In genomic region chr17:52147872-52148271, GRCh38 we compare ENCODE assay signal across 11 cellular contexts. TPM values are rescaled to one million over a fixed set of nuclear protein-coding genes. Genes with fewer than 3 reads are reported as not detected.
DNase-seq lines count a peak whose midpoint lies in the region; ATAC-seq, FAIRE-seq and TF ChIP-seq lines count a peak whose summit lies in the region.
"Had no signal": no experiment of that assay in that cellular context is flagged by ENCODE, and none has a peak within 500 bp of the region (broad histone marks: within the 10 kb centered on the region; RNA-seq: fewer than 3 reads in every experiment).

No MANE protein-coding gene starts in this region.

- H3K36me3 ChIP-seq in bronchial epithelial cell (ENCODE audit: control insufficient read depth, insufficient read depth, low read length) = no peaks in the 10 kb centered on the region
- H3K36me3 ChIP-seq in adrenal gland (replicated peaks in 1 of 2) = no peaks in the 10 kb centered on the region

- ATAC-seq in GM18861 (IDR thresholded peaks at IDR 0.05; ENCODE audit: unreplicated experiment) (peak; percentile 63), GM21717 (IDR thresholded peaks at IDR 0.05; ENCODE audit: unreplicated experiment) (peak; percentile 74)
- ATAC-seq: K562 had no signal

- no peak overlapping the region for H3K4me3 ChIP-seq in bronchial epithelial cell (ENCODE audit: low read depth, low read length)
- no peak overlapping the region for H3K4me3 ChIP-seq in adrenal gland
- H3K4me3 ChIP-seq: K562 had no signal

- intact Hi-C loops in adrenal gland (cut with DNase I) = no loop called here

- TF ChIP-seq CTCF in bronchial epithelial cell (IDR thresholded peaks at IDR 0.05; ENCODE audit: insufficient read depth, low read length, severe bottlenecking) (no peak), adrenal gland (IDR thresholded peaks at IDR 0.05) (no peak)

- H3K27me3 ChIP-seq in bronchial epithelial cell (ENCODE audit: control insufficient read depth, insufficient read depth, low read length) = no peaks in the 10 kb centered on the region
- H3K27me3 ChIP-seq in adrenal gland = no peaks in the 10 kb centered on the region

- TF ChIP-seq POLR2A in adrenal gland (IDR thresholded peaks at IDR 0.05) = no peak

- H3K27ac ChIP-seq in adrenal gland = no peak overlapping the region

- no peaks in the 10 kb centered on the region for H3K9me3 ChIP-seq in adrenal gland (replicated peaks in 1 of 3)

- no peaks in the 10 kb centered on the region for H3K4me1 ChIP-seq in adrenal gland (replicated peaks in 1 of 2)

- DNase-seq in KG1 (lab: John Stamatoyannopoulos, UW) (peak; percentile 7), bronchial epithelial cell (ENCODE audit: low read depth) (peak; percentile 56), adrenal gland (no peak), NCI-H2081 (lab: John Stamatoyannopoulos, UW) (no peak), A172 (ENCODE audit: low spot score) (no peak)
- DNase-seq: activated CD4-positive, alpha-beta T cell treated with anti-CD3 and anti-CD28 coated beads, Interleukin-2, amount 10 ng/mL, durations not matched to agents 7 days and 5 days had no signal

- no peak for FAIRE-seq in bronchial epithelial cell (lab: Jason Lieb, UNC)
- FAIRE-seq: G401.6, H1, K562 had no signal

RNA-seq across cellular contexts. Expression of gene CA10, which starts 10.6 kb away (rescaled TPM):
- total RNA-seq in bronchial epithelial cell (not detected in 2 replicates), adrenal gland (1 to 10 TPM in 3 of 8 donors, not detected in 5; 2.5 to 3.1 (median 2.8) TPM)
- polyA plus RNA-seq in adrenal gland = 1 to 10 TPM in 1 of 3 donors, under 1 TPM in 2; 0.27 to 2.8 (median 0.64) TPM
- not detected in 2 replicates for total RNA-seq in A172 (2014; rRNA removed; shearing (Covaris generic))
- total RNA-seq: activated CD4-positive, alpha-beta T cell treated with anti-CD3 and anti-CD28 coated beads, Interleukin-2, amount 10 ng/mL, durations not matched to agents 7 days and 5 days; K562 had no signal
- polyA plus RNA-seq: K562 had no signal

Comparison
In these comparisons a context has a peak if more than half of its experiments do, and no peak if none do; other contexts are left out.
1. DNase-seq: peak in KG1 (single experiment) and bronchial epithelial cell (single experiment); none in adrenal gland (0 of 7), NCI-H2081 (0 of 2) and A172 (single experiment).